In the genomic region with DNA sequence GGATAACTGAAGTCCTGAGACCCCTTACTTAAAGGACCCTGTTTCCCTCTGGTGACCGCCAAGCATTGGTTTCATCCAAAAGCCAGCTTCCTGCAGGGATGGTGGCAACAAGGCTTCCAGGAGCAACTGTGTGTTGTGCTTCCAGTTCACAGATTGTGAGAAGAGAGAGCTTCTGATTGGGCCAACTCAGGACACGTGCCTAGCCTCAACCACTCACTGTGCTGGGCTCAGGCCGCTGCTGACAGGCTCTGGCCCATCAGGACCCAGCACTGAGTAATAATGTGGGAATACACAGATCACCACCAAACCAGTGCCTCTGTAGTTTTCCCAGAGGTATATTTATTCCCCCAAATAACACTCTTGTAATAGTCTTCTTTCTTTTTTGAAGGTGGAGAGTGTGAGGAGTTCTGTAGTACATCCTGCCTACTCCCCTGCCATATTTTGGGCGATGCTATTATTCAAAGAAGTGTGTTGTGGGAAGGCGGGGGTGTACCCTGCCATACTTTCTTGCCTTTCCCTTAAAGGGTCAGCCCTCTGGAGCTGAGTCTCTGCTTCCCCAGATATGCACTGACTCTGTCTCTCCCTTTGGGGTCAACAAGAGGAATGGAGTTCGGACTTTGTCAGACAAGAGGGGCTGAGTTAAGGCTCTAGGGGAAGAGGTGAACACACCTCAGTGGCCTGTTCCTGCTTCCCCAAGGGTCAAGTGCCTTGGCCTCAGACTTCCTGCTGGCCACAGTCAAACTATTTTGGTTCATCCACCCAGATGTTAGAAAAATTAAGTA, we compare ENCODE assay signal across 14 cellular contexts. TPM values are rescaled to one million over a fixed set of nuclear protein-coding genes. Genes with fewer than 3 reads are reported as not detected.
DNase-seq lines count a peak whose midpoint lies in the region; ATAC-seq and TF ChIP-seq lines count a peak whose summit lies in the region.
"Had no signal": no experiment of that assay in that cellular context is flagged by ENCODE, and none has a peak within 500 bp of the region (broad histone marks: within the 10 kb centered on the region; RNA-seq: fewer than 3 reads in every experiment).

No MANE protein-coding gene starts in this region.

- CTCF ChIA-PET in GM10248 (lab: Yijun Ruan, JAX) = interaction anchor here (1.0 to 2.0 kb wide), 6 partner anchors 8 to 64 kb away, joined by 3 to 9 read pairs (median 4); no protein-coding TSS in a partner anchor

- H3K27me3 ChIP-seq in heart left ventricle (peaks cover 0 to 4% (median 0%) of the 10 kb centered on the region in 9 donors), layer of hippocampus (ENCODE audit: control insufficient read depth, insufficient read depth, low read length) (no peaks in the 10 kb centered on the region), upper lobe of left lung (no peaks in the 10 kb centered on the region)

- no peaks in the 10 kb centered on the region for H3K9me3 ChIP-seq in heart left ventricle
- H3K9me3 ChIP-seq in upper lobe of left lung = no peaks in the 10 kb centered on the region

- H3K4me1 ChIP-seq in heart left ventricle = peaks cover 0 to 71% (median 35%) of the 10 kb centered on the region in 12 donors
- peaks cover 17 to 32% (median 27%) of the 10 kb centered on the region in 4 donors for H3K4me1 ChIP-seq in upper lobe of left lung

- DNase-seq in heart left ventricle (no peak), Right ventricle myocardium superior (no peak), upper lobe of left lung (no peak), SK-N-DZ (ENCODE audit: low spot score) (no peak), GM10248 (ENCODE audit: extremely low spot score) (no peak), NCI-H2171 treated with DMSO at 0.1 percent for 48 hours (lab: John Stamatoyannopoulos, UW) (no peak)
- DNase-seq in activated T-helper 1 cell treated with anti-CD3 and anti-CD28 coated beads, Interleukin-12 subunit alpha, Interleukin-12 subunit beta, Interleukin-2, Interleukin-4 antibody, amounts not matched to agents 30 ng/mL and 10 ng/mL and 1 ng/mL, durations not matched to agents 14 hours and 24 hours and 36 hours (ENCODE audit: low spot score) = no peak
- DNase-seq: H7; KG1; NCI-H1105 treated with DMSO at 0.1 percent for 48 hours; NCI-H345; stimulated activated naive CD4-positive, alpha-beta T cell treated with Interleukin-2 at 50 U/mL for 16 hours had no signal

- H3K27ac Mint-ChIP-seq in activated T-helper 1 cell treated with anti-CD3 and anti-CD28 coated beads, Interleukin-12 subunit alpha, Interleukin-12 subunit beta, Interleukin-2, Interleukin-4 antibody, amounts not matched to agents 30 ng/mL and 10 ng/mL and 1 ng/mL, durations not matched to agents 14 hours and 24 hours and 36 hours = peak overlapping the region; percentile 88
- H3K27ac Mint-ChIP-seq: mesothelial cell of epicardium had no signal

- H3K9me3 Mint-ChIP-seq in activated T-helper 1 cell treated with anti-CD3 and anti-CD28 coated beads, Interleukin-12 subunit alpha, Interleukin-12 subunit beta, Interleukin-2, Interleukin-4 antibody, amounts not matched to agents 30 ng/mL and 10 ng/mL and 1 ng/mL, durations not matched to agents 14 hours and 24 hours and 36 hours = no peaks in the 10 kb centered on the region
- H3K9me3 Mint-ChIP-seq: mesothelial cell of epicardium had no signal

- no peak overlapping the region for H3K4me3 ChIP-seq in heart left ventricle
- no peak overlapping the region for H3K4me3 ChIP-seq in upper lobe of left lung

- H3K4me1 Mint-ChIP-seq in activated T-helper 1 cell treated with anti-CD3 and anti-CD28 coated beads, Interleukin-12 subunit alpha, Interleukin-12 subunit beta, Interleukin-2, Interleukin-4 antibody, amounts not matched to agents 30 ng/mL and 10 ng/mL and 1 ng/mL, durations not matched to agents 14 hours and 24 hours and 36 hours (ENCODE audit: low read depth) = peaks cover 98% of the 10 kb centered on the region

- peaks cover 0 to 8% (median 0%) of the 10 kb centered on the region in 9 donors for H3K36me3 ChIP-seq in heart left ventricle
- H3K36me3 ChIP-seq in upper lobe of left lung = no peaks in the 10 kb centered on the region

- no peak overlapping the region for H3K4me3 Mint-ChIP-seq in activated T-helper 1 cell treated with anti-CD3 and anti-CD28 coated beads, Interleukin-12 subunit alpha, Interleukin-12 subunit beta, Interleukin-2, Interleukin-4 antibody, amounts not matched to agents 30 ng/mL and 10 ng/mL and 1 ng/mL, durations not matched to agents 14 hours and 24 hours and 36 hours
- H3K4me3 Mint-ChIP-seq: mesothelial cell of epicardium had no signal

- ATAC-seq in heart left ventricle (peak in 1 of 4 donors; percentile 9), Right ventricle myocardium superior (ENCODE audit: poor library complexity) (no peak), upper lobe of left lung (ENCODE audit: low FRiP score in 2 of 2) (no peak)

- POLR2A ChIA-PET in GM10248 (lab: Yijun Ruan, JAX) = no interaction called here

- no peak for TF ChIP-seq EP300 in upper lobe of left lung (IDR thresholded peaks at IDR 0.05)

- TF ChIP-seq CTCF in heart left ventricle (IDR thresholded peaks at IDR 0.05) = no peak
- no peak for TF ChIP-seq CTCF in upper lobe of left lung (IDR thresholded peaks at IDR 0.05)
- no peak for TF ChIP-seq CTCF in GM10248 (IDR thresholded peaks at IDR 0.05; ENCODE audit: control extremely low read depth, extremely low read depth, low read depth, missing control alignments)

- intact Hi-C loops in heart left ventricle (cut with DNase I) (loop anchor here in 2 of 10 donors (5.0 kb wide), 2 partner anchors 44 to 49 kb away; no protein-coding TSS in a partner anchor), Right ventricle myocardium superior (cut with DNase I) (no loop called here)
- intact Hi-C loops in activated T-helper 1 cell treated with anti-CD3 and anti-CD28 coated beads, Interleukin-12 subunit alpha, Interleukin-12 subunit beta, Interleukin-2, Interleukin-4 antibody, amounts not matched to agents 30 ng/mL and 10 ng/mL and 1 ng/mL, durations not matched to agents 14 hours and 24 hours and 36 hours (cut with micrococcal nuclease) = loop anchor here (2.0 kb wide), 1 partner anchor 14 kb away; no protein-coding TSS in a partner anchor

- TF ChIP-seq POLR2A in heart left ventricle (IDR thresholded peaks at IDR 0.05) (no peak), upper lobe of left lung (IDR thresholded peaks at IDR 0.05) (no peak)

- H3K36me3 Mint-ChIP-seq in activated T-helper 1 cell treated with anti-CD3 and anti-CD28 coated beads, Interleukin-12 subunit alpha, Interleukin-12 subunit beta, Interleukin-2, Interleukin-4 antibody, amounts not matched to agents 30 ng/mL and 10 ng/mL and 1 ng/mL, durations not matched to agents 14 hours and 24 hours and 36 hours (ENCODE audit: low read depth) = peaks cover 71% of the 10 kb centered on the region
- H3K36me3 Mint-ChIP-seq: mesothelial cell of epicardium had no signal

- WGBS in heart left ventricle, 4 donors = 69 to 73% (median 72%) methylated on average over 6 of the region's 6 CpGs
- WGBS in upper lobe of left lung, 2 donors = 90 to 93% methylated on average over 6 of the region's 6 CpGs

- H3K27ac ChIP-seq in heart left ventricle = peak overlapping the region in 9 of 12 donors; percentile 13 to 75 (median 41)
- peak overlapping the region; percentile 10 for H3K27ac ChIP-seq in layer of hippocampus (ENCODE audit: low read depth, low read length)
- H3K27ac ChIP-seq in upper lobe of left lung = peak overlapping the region; percentile 3 to 60 (median 40)

- H3K27me3 Mint-ChIP-seq in activated T-helper 1 cell treated with anti-CD3 and anti-CD28 coated beads, Interleukin-12 subunit alpha, Interleukin-12 subunit beta, Interleukin-2, Interleukin-4 antibody, amounts not matched to agents 30 ng/mL and 10 ng/mL and 1 ng/mL, durations not matched to agents 14 hours and 24 hours and 36 hours (ENCODE audit: insufficient read depth) = no peaks in the 10 kb centered on the region

RNA-seq across cellular contexts. Expression of a gene that starts 23.2 kb away (rescaled TPM):
- total RNA-seq in heart left ventricle (10 to 100 TPM in 1 of 9 donors, 1 to 10 TPM in 8; 3.4 to 11.8 (median 6.9) TPM), Right ventricle myocardium superior (6.8 TPM), upper lobe of left lung (10 to 100 TPM in 2 of 6 donors, 1 to 10 TPM in 4; 7.4 to 16.8 (median 8.8) TPM)
- polyA plus RNA-seq in heart left ventricle = 10 to 100 TPM in 1 of 2 donors, 1 to 10 TPM in 1; 1.9 to 12.2 TPM
- 139 and 143 TPM in 2 replicates for total RNA-seq in activated T-helper 1 cell treated with anti-CD3 and anti-CD28 coated beads, Interleukin-12 subunit alpha, Interleukin-12 subunit beta, Interleukin-2, Interleukin-4 antibody, amounts not matched to agents 30 ng/mL and 10 ng/mL and 1 ng/mL, durations not matched to agents 14 hours and 24 hours and 36 hours
- polyA plus RNA-seq in SK-N-DZ (2014; cell fraction: cytosol; rRNA removed) = 3.1 and 3.8 TPM in 2 replicates
- polyA plus RNA-seq in SK-N-DZ (2014; cell fraction: nucleus; rRNA removed) = 3.1 and 6.3 TPM in 2 replicates
- total RNA-seq: mesothelial cell of epicardium had no signal
